ENCODE assay signal across 23 cellular contexts in the genomic region with DNA sequence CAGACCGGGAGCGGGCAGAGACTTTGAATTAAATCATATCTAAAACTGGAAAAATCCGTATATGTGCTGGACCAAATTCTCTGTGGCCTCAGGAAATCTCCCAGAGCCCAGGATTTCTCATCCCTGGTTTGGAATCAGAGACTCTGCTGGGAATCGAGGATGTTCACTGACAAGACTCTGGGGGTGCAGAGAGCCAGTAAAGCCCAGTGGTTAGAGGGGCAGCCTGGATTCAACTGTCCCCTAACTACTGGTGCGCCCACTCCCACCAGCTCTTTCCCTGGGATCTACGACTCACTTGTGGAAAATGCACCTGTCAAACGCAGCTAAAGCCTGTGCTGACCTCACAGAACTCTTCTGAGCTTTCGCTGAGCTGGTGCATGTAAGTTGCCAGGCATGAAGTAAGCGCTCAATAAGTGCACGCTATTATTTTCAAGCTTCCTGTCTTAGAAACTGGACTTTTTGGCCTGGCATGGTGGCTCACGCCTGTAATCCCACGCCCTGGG. TPM values are rescaled to one million over a fixed set of nuclear protein-coding genes. Genes with fewer than 3 reads are reported as not detected.
DNase-seq lines count a peak whose midpoint lies in the region; ATAC-seq and TF ChIP-seq lines count a peak whose summit lies in the region.
"Had no signal": no experiment of that assay in that cellular context is flagged by ENCODE, and none has a peak within 500 bp of the region (broad histone marks: within the 10 kb centered on the region; RNA-seq: fewer than 3 reads in every experiment).

No MANE protein-coding gene starts in this region.

- no peak overlapping the region for H3K14ac ChIP-seq in H9 (ENCODE audit: insufficient read depth, low read length)
- H3K14ac ChIP-seq in neuronal stem cell (ENCODE audit: low read length) = no peak overlapping the region

- DNase-seq in H9 (no peak), WTC11 (ENCODE audit: low spot score) (no peak), iPS DF 6.9 (ENCODE audit: low read depth, low spot score) (no peak), neuronal stem cell (ENCODE audit: low spot score) (no peak), HuH-7.5 (ENCODE audit: low spot score) (no peak), EL (no peak), transverse colon (no peak)
- DNase-seq: activated CD4-positive, alpha-beta T cell treated with anti-CD3 and anti-CD28 coated beads, Interleukin-2, amount 50 U/mL, for 4 hours; activated T-cell treated with anti-CD3 and anti-CD28 coated beads, Interleukin-2, amount 50 U/mL, for 1 hour; brain microvascular endothelial cell; Calu3; effector CD8-positive, alpha-beta T cell; immature natural killer cell; IMR-90; midbrain; NCI-H2029; occipital lobe; PC-9 had no signal

- H3K56ac ChIP-seq in H9 (ENCODE audit: insufficient read length, low read depth, low read length) = no peak overlapping the region

- intact Hi-C loops in transverse colon (cut with DNase I; ENCODE audit: low total_unique reads) = no loop called here

- no peak overlapping the region for H3K9ac ChIP-seq in H9 (ENCODE audit: extremely low read depth, insufficient read length, low read length)
- no peak overlapping the region for H3K9ac ChIP-seq in neuronal stem cell (ENCODE audit: low read depth, low read length, poor library complexity)

- H2AK5ac ChIP-seq in H9 (ENCODE audit: insufficient read length, low read length) = no peak overlapping the region
- H2AK5ac ChIP-seq in neuronal stem cell (ENCODE audit: low read depth, low read length) = no peak overlapping the region

- H3K36me3 ChIP-seq in iPS DF 6.9 (ENCODE audit: control insufficient read depth, insufficient read depth, low read length) = no peaks in the 10 kb centered on the region
- no peaks in the 10 kb centered on the region for H3K36me3 ChIP-seq in neuronal stem cell (replicated peaks in 1 of 2; ENCODE audit: control insufficient read depth in 2 of 2, insufficient read depth in 2 of 2, low read length in 2 of 2)
- H3K36me3 ChIP-seq in transverse colon = no peaks in the 10 kb centered on the region
- H3K36me3 ChIP-seq: brain microvascular endothelial cell had no signal

- no peak overlapping the region for H3T11ph ChIP-seq in H9 (ENCODE audit: low read length)

- H3K27me3 ChIP-seq in H9 (ENCODE audit: insufficient read depth, low read length) = no peaks in the 10 kb centered on the region; the same call in 1 of the 2 replicates
- H3K27me3 ChIP-seq in iPS DF 6.9 (ENCODE audit: control insufficient read depth, insufficient read depth, low read length) = no peaks in the 10 kb centered on the region
- H3K27me3 ChIP-seq in neuronal stem cell (ENCODE audit: control insufficient read depth in 3 of 3, insufficient read depth in 3 of 3, low read depth in 1 of 3, low read length in 3 of 3) = peaks cover 0 to 57% (median 3%) of the 10 kb centered on the region in 3 experiments
- peaks cover 54% of the 10 kb centered on the region for H3K27me3 ChIP-seq in transverse colon
- H3K27me3 ChIP-seq: brain microvascular endothelial cell had no signal

- no peak overlapping the region for H4K5ac ChIP-seq in H9 (ENCODE audit: insufficient read length, low read depth, low read length)

- ATAC-seq in WTC11 (no peak), HG02588 (IDR thresholded peaks at IDR 0.05; ENCODE audit: unreplicated experiment) (no peak)
- ATAC-seq: HCT116 had no signal

- H2AFZ ChIP-seq in H9 (ENCODE audit: low read length) (no peak overlapping the region), neuronal stem cell (ENCODE audit: low read length) (peak overlapping the region; percentile 92)
- H2AFZ ChIP-seq: PC-9 had no signal

- H3K36me3 Mint-ChIP-seq in H9 (ENCODE audit: insufficient read depth in 1 of 3, low read depth in 3 of 3) = peaks cover 0 to 2% (median 0%) of the 10 kb centered on the region in 3 experiments; a peak in 1 of 7 replicates
- H3K36me3 Mint-ChIP-seq in WTC11 = no peaks in the 10 kb centered on the region

- H4K8ac ChIP-seq in H9 (replicated peaks; ENCODE audit: insufficient read length, low read depth, low read length) (no peak overlapping the region), neuronal stem cell (ENCODE audit: low read depth, low read length) (no peak overlapping the region)

- H4K91ac ChIP-seq in H9 (ENCODE audit: insufficient read length, low read depth, low read length) (no peak overlapping the region), neuronal stem cell (ENCODE audit: low read depth, low read length, poor library complexity) (no peak overlapping the region)

- no peaks in the 10 kb centered on the region for H4K20me1 ChIP-seq in H9 (ENCODE audit: control insufficient read depth, insufficient read depth, insufficient read length)

- H3K27ac ChIP-seq in H9 (ENCODE audit: insufficient read length, low read depth, low read length) (no peak overlapping the region), iPS DF 6.9 (ENCODE audit: low read length) (no peak overlapping the region), neuronal stem cell (replicated peaks; ENCODE audit: low read length) (no peak overlapping the region), transverse colon (no peak overlapping the region)
- H3K27ac ChIP-seq: brain microvascular endothelial cell, PC-9, skin epidermis had no signal

- H3K4me2 ChIP-seq in H9 (ENCODE audit: insufficient read depth, insufficient read length, low read length) (peak overlapping the region; percentile 49), neuronal stem cell (ENCODE audit: insufficient read depth, low read length, poor library complexity, severe bottlenecking) (peak overlapping the region; percentile 81)
- H3K4me2 ChIP-seq: PC-9 had no signal

- H3K9me3 Mint-ChIP-seq in H9 = no peaks in the 10 kb centered on the region
- H3K9me3 Mint-ChIP-seq in WTC11 = no peaks in the 10 kb centered on the region
- H3K9me3 Mint-ChIP-seq: activated naive CD4-positive, alpha-beta T cell treated with anti-CD3 and anti-CD28 coated beads, Interleukin-2, amount 50 U/mL, for 24 hours; immature natural killer cell had no signal

- H3K4me1 ChIP-seq in H9 (ENCODE audit: insufficient read depth, low read length) (peaks cover 3% of the 10 kb centered on the region; the same call in 1 of the 2 replicates), iPS DF 6.9 (ENCODE audit: control insufficient read depth, insufficient read depth, low read length) (peaks cover 2% of the 10 kb centered on the region; the same call in 1 of the 2 replicates), neuronal stem cell (ENCODE audit: control insufficient read depth in 2 of 2, insufficient read depth in 1 of 2, low read depth in 1 of 2, low read length in 2 of 2) (peaks cover 2 to 4% of the 10 kb centered on the region in 2 donors), transverse colon (peaks cover 0 to 3% (median 0%) of the 10 kb centered on the region in 4 donors)

- peaks cover 6% of the 10 kb centered on the region for H3K23me2 ChIP-seq in H9 (ENCODE audit: insufficient read length, low read depth, low read length, poor library complexity, severe bottlenecking)

- in situ Hi-C loops in transverse colon (cut with MboI; ENCODE audit: low pct_ligation_motif_present in 1 of 4, low pct_unique_long_range_greater_than_20kb in 1 of 4, low sequenced_read_pairs in 3 of 4) = no loop called here

- no peak overlapping the region for H2BK20ac ChIP-seq in H9 (ENCODE audit: low read depth, low read length, poor library complexity, severe bottlenecking)

- peaks cover 3 to 6% of the 10 kb centered on the region in 2 experiments; a peak in 2 of 4 replicates for H3K4me1 Mint-ChIP-seq in H9
- peaks cover 4% of the 10 kb centered on the region; the same call in 1 of the 2 replicates for H3K4me1 Mint-ChIP-seq in WTC11

- no peak for TF ChIP-seq EP300 in transverse colon (IDR thresholded peaks at IDR 0.05; ENCODE audit: low read depth)

- no peak overlapping the region for H2BK120ac ChIP-seq in H9 (ENCODE audit: low read depth, low read length, poor library complexity, severe bottlenecking)
- no peak overlapping the region for H2BK120ac ChIP-seq in neuronal stem cell (ENCODE audit: low read depth, low read length)

- no peak overlapping the region for H3K23ac ChIP-seq in H9 (ENCODE audit: insufficient read length, low read depth, low read length)
- H3K23ac ChIP-seq in neuronal stem cell (ENCODE audit: low read depth, low read length, poor library complexity) = no peak overlapping the region

- no peak for TF ChIP-seq CTCF in H9 (conservative IDR thresholded peaks at IDR 0.05)
- no peak for TF ChIP-seq CTCF in WTC11 (IDR thresholded peaks at IDR 0.05)
- no peak for TF ChIP-seq CTCF in transverse colon (IDR thresholded peaks at IDR 0.05)

- H3K79me1 ChIP-seq in H9 (ENCODE audit: insufficient read depth, low read depth, low read length, poor library complexity, severe bottlenecking) (no peaks in the 10 kb centered on the region), neuronal stem cell (ENCODE audit: low read depth, low read length) (no peaks in the 10 kb centered on the region)

- H3K4me3 ChIP-seq in iPS DF 6.9 (ENCODE audit: low read length) = peak overlapping the region; percentile 89; the same call in 1 of the 2 replicates
- H3K4me3 ChIP-seq in neuronal stem cell (ENCODE audit: low read length in 2 of 2) = peak overlapping the region; percentile 15 to 67
- no peak overlapping the region for H3K4me3 ChIP-seq in transverse colon
- H3K4me3 ChIP-seq: PC-9 had no signal

- WGBS in H9 (ENCODE audit: extremely low coverage, insufficient read length, low lambda C conversion rate) = no CpG with 5 or more reads among the region's 12 CpGs
- no CpG with 5 or more reads among the region's 12 CpGs for WGBS in iPS DF 6.9 (ENCODE audit: insufficient coverage, insufficient read length)
- no CpG with 5 or more reads among the region's 12 CpGs for WGBS in neuronal stem cell (ENCODE audit: extremely low coverage in 2 of 2, insufficient read length in 2 of 2, insufficient replicate concordance in 1 of 2), 2 donors
- 55 to 56% methylated on average over 6 to 12 of the region's 12 CpGs for WGBS in transverse colon (ENCODE audit: low coverage in 1 of 2), 2 donors

- H3K27ac Mint-ChIP-seq in H9 (no peak overlapping the region), WTC11 (no peak overlapping the region)
- H3K27ac Mint-ChIP-seq: activated naive CD4-positive, alpha-beta T cell treated with anti-CD3 and anti-CD28 coated beads, Interleukin-2, amount 50 U/mL, for 24 hours; B cell; immature natural killer cell had no signal

- no peaks in the 10 kb centered on the region for H3K79me2 ChIP-seq in H9 (ENCODE audit: insufficient read depth, low read length)

- H2BK15ac ChIP-seq in H9 (ENCODE audit: low read depth, low read length) (no peak overlapping the region), neuronal stem cell (ENCODE audit: low read length) (no peak overlapping the region)

- no peak overlapping the region for H2BK12ac ChIP-seq in H9 (ENCODE audit: insufficient read length, low read depth, low read length)
- H2BK12ac ChIP-seq in neuronal stem cell (ENCODE audit: low read length) = no peak overlapping the region

- no peaks in the 10 kb centered on the region for H3K9me3 ChIP-seq in H9 (ENCODE audit: control insufficient read depth, low read depth, low read length)
- no peaks in the 10 kb centered on the region for H3K9me3 ChIP-seq in iPS DF 6.9 (ENCODE audit: control insufficient read depth, insufficient read depth, low read length)
- H3K9me3 ChIP-seq in neuronal stem cell (replicated peaks in 1 of 2; ENCODE audit: control insufficient read depth in 2 of 2, insufficient read depth in 1 of 2, low read depth in 1 of 2, low read length in 2 of 2) = no peaks in the 10 kb centered on the region
- H3K9me3 ChIP-seq in transverse colon = no peaks in the 10 kb centered on the region

- H3K4me3 Mint-ChIP-seq in H9 (peak overlapping the region; percentile 53 to 76), WTC11 (peak overlapping the region; percentile 62)
- H3K4me3 Mint-ChIP-seq: activated naive CD4-positive, alpha-beta T cell treated with anti-CD3 and anti-CD28 coated beads, Interleukin-2, amount 50 U/mL, for 24 hours; B cell; immature natural killer cell had no signal

- H2BK5ac ChIP-seq in H9 (ENCODE audit: insufficient read length, low read length) (no peak overlapping the region), neuronal stem cell (ENCODE audit: low read length) (no peak overlapping the region)

- peaks cover 52% of the 10 kb centered on the region for H3K27me3 Mint-ChIP-seq in H9 (ENCODE audit: low read depth)
- H3K27me3 Mint-ChIP-seq in WTC11 (ENCODE audit: low read depth) = peaks cover 58% of the 10 kb centered on the region
- H3K27me3 Mint-ChIP-seq: activated naive CD4-positive, alpha-beta T cell treated with anti-CD3 and anti-CD28 coated beads, Interleukin-2, amount 50 U/mL, for 24 hours; B cell had no signal

- TF ChIP-seq POLR2A in transverse colon (IDR thresholded peaks at IDR 0.05) = no peak

- H3K18ac ChIP-seq in H9 (ENCODE audit: insufficient read length, low read depth, low read length) (no peak overlapping the region), neuronal stem cell (ENCODE audit: low read length) (no peak overlapping the region)

- no peak overlapping the region for H3K4ac ChIP-seq in H9 (ENCODE audit: low read depth, low read length)
- H3K4ac ChIP-seq in neuronal stem cell (ENCODE audit: low read length) = no peak overlapping the region

- POLR2A ChIA-PET in WTC11 (lab: Charles Lee) = interaction anchor here (0.5 to 0.9 kb wide), 2 partner anchors 16 to 38 kb away, joined by 3 to 4 read pairs; no protein-coding TSS in a partner anchor

- CTCF ChIA-PET in WTC11 (lab: Charles Lee) = interaction anchor here (0.6 to 3.3 kb wide), 11 partner anchors 8 to 252 kb away, joined by 3 to 34 read pairs (median 7); a partner anchor contains a TSS

RNA-seq across cellular contexts. Expression of a gene that starts 20.5 kb away (rescaled TPM):
- total RNA-seq in H9 (2021) = 13.2 and 16.3 TPM in 2 replicates
- total RNA-seq in WTC11 (2021) = 14.4 to 19.4 TPM (median 16.6 TPM) in 3 replicates
- 16.4 TPM for polyA plus RNA-seq in neuronal stem cell (2013, experiment 1 of 2)
- polyA plus RNA-seq in neuronal stem cell (2013, experiment 2 of 2) = 16.7 TPM
- total RNA-seq in transverse colon = 100 to 1,000 TPM in 1 of 4 donors, 10 to 100 TPM in 3; 31.4 to 126 (median 48.1) TPM

RNA-seq across cellular contexts. Expression of a gene that starts 22.9 kb away (rescaled TPM):
- 1.3 and 1.7 TPM in 2 replicates for total RNA-seq in H9 (2021)
- 3.3 to 5.4 TPM (median 3.4 TPM) in 3 replicates for total RNA-seq in WTC11 (2021)
- polyA plus RNA-seq in neuronal stem cell (2013, experiment 1 of 2) = 2.8 TPM
- polyA plus RNA-seq in neuronal stem cell (2013, experiment 2 of 2) = 2.5 TPM
- total RNA-seq in transverse colon = 10 to 100 TPM in 1 of 4 donors, 1 to 10 TPM in 3; 2.6 to 10.1 (median 3.9) TPM
- total RNA-seq: Calu3 had no signal

RNA-seq across cellular contexts. Expression of a gene that starts 30.2 kb away (rescaled TPM):
- 85.7 and 87.8 TPM in 2 replicates for total RNA-seq in H9 (2021)
- 106 to 111 TPM (median 107 TPM) in 3 replicates for total RNA-seq in WTC11 (2021)
- 29.1 TPM for polyA plus RNA-seq in neuronal stem cell (2013, experiment 1 of 2)
- 30.0 TPM for polyA plus RNA-seq in neuronal stem cell (2013, experiment 2 of 2)
- total RNA-seq in transverse colon = 10 to 100 TPM; 32.6 to 78.9 (median 49.3) TPM

RNA-seq across cellular contexts. Expression of a gene that starts 39.7 kb away (rescaled TPM):
- total RNA-seq in H9 (2021) (not detected in 2 replicates), WTC11 (2021) (not detected in 3 replicates), transverse colon (not detected)
- not detected for polyA plus RNA-seq in neuronal stem cell (2013, experiment 1 of 2)
- not detected for polyA plus RNA-seq in neuronal stem cell (2013, experiment 2 of 2)
- total RNA-seq: B cell, Calu3, IMR-90, occipital lobe had no signal

RNA-seq across cellular contexts. Expression of a gene that starts 40.1 kb away (rescaled TPM):
- 10.6 and 10.9 TPM in 2 replicates for total RNA-seq in H9 (2021)
- 13.1 to 16.9 TPM (median 13.9 TPM) in 3 replicates for total RNA-seq in WTC11 (2021)
- polyA plus RNA-seq in neuronal stem cell (2013, experiment 1 of 2) = 4.0 TPM
- 3.8 TPM for polyA plus RNA-seq in neuronal stem cell (2013, experiment 2 of 2)
- 1 to 10 TPM; 2.4 to 9.7 (median 6.2) TPM for total RNA-seq in transverse colon

Comparison
In these comparisons a context has a peak if more than half of its experiments do, and no peak if none do; other contexts are left out.
1. H3K4me3 ChIP-seq: peak in iPS DF 6.9 (single experiment) and neuronal stem cell (2 of 2); none in transverse colon (0 of 4).